In the genomic region with DNA sequence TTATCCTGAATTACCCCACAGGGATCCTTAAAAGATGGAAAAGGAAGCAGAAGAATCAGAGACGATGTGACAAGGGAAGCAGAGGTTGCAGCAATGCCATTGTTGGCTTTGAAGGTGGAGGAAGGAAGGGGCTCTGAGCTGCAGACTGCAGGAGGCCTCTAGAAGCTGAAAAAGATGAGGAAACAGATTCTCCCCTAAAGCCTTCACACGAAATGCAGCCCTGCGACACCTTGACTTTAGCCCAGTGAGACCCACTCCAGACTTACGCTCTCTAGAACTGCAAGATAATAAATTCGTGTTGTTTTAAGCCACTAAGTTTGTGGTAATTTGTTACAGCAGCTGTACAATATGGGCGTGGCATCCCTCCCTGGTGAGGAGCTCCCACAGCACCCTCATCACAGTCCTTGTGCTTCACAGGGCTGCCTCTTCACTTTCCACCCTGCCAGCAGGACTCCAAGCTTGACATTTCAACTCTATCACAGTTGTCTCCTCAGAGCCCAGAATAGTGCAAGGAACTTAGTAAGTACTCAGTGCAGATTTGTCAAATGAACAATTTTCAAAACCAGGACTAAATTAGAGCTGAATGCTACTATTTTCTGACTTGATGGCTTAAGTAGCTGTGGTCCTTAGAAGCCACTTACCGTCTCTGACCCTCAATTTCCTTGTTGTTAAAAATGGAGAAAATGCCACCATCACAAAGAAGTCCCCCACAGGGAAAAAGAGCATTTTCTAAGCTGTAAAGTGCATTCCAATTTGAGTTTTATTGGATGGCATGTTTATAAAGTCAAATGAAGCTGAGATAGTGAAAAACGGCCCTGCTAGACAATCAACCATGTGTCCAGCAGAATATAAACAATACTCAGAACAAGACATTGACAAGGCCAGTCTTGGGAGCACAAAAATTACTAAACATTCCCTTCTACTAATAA, we compare ENCODE assay signal across 13 cellular contexts. TPM values are rescaled to one million over a fixed set of nuclear protein-coding genes. Genes with fewer than 3 reads are reported as not detected.
DNase-seq lines count a peak whose midpoint lies in the region; ATAC-seq and TF ChIP-seq lines count a peak whose summit lies in the region.
"Had no signal": no experiment of that assay in that cellular context is flagged by ENCODE, and none has a peak within 500 bp of the region (broad histone marks: within the 10 kb centered on the region; RNA-seq: fewer than 3 reads in every experiment).

No MANE protein-coding gene starts in this region.

- ATAC-seq in GM19035 (IDR thresholded peaks at IDR 0.05; ENCODE audit: unreplicated experiment) (no peak), gastrocnemius medialis (no peak), Right ventricle myocardium inferior (no peak)

- peak overlapping the region; percentile 78 to 96 (median 90) for H3K27ac Mint-ChIP-seq in CD14-positive monocyte
- peak overlapping the region; percentile 73 for H3K27ac Mint-ChIP-seq in dendritic cell treated with granulocyte-macrophage colony-stimulating factor and Interleukin-4, amounts not matched to agents 40 ng/mL and 50 ng/mL, for 4 days

- in situ Hi-C loops in gastrocnemius medialis (cut with MboI; ENCODE audit: low sequenced_read_pairs in 4 of 4): no loop called here

- H3K36me3 Mint-ChIP-seq in CD14-positive monocyte: peaks cover 5 to 16% of the 10 kb centered on the region in 2 donors
- peaks cover 16% of the 10 kb centered on the region for H3K36me3 Mint-ChIP-seq in dendritic cell treated with granulocyte-macrophage colony-stimulating factor and Interleukin-4, amounts not matched to agents 40 ng/mL and 50 ng/mL, for 4 days (ENCODE audit: low read depth)

- DNase-seq in CD14-positive monocyte (ENCODE audit: low spot score) (no peak), COR-L47 (lab: John Stamatoyannopoulos, UW) (peak; percentile 50), NCI-H748 (lab: John Stamatoyannopoulos, UW; ENCODE audit: unreplicated experiment) (peak; percentile 79), gastrocnemius medialis (no peak), cardiac septum (ENCODE audit: low spot score) (no peak), Right ventricle myocardium inferior (ENCODE audit: missing footprints) (no peak)
- DNase-seq: nucleus accumbens, T-helper 9 cell, tibial artery had no signal

- no peak for TF ChIP-seq POLR2A in gastrocnemius medialis (IDR thresholded peaks at IDR 0.05)

- H3K27me3 Mint-ChIP-seq in CD14-positive monocyte (ENCODE audit: low read depth in 3 of 3): peaks cover 0 to 4% (median 4%) of the 10 kb centered on the region in 3 donors
- H3K27me3 Mint-ChIP-seq in dendritic cell treated with granulocyte-macrophage colony-stimulating factor and Interleukin-4, amounts not matched to agents 40 ng/mL and 50 ng/mL, for 4 days: peaks cover 3% of the 10 kb centered on the region

- peak overlapping the region in 1 of 2 donors; percentile 51 for H3K4me3 Mint-ChIP-seq in CD14-positive monocyte
- H3K4me3 Mint-ChIP-seq in dendritic cell treated with granulocyte-macrophage colony-stimulating factor and Interleukin-4, amounts not matched to agents 40 ng/mL and 50 ng/mL, for 4 days: no peak overlapping the region

- no peak overlapping the region for H3K27ac ChIP-seq in gastrocnemius medialis
- H3K27ac ChIP-seq: C4-2B, tibial artery had no signal

- H3K4me3 ChIP-seq in gastrocnemius medialis: no peak overlapping the region
- H3K4me3 ChIP-seq: lung, tibial artery had no signal

- intact Hi-C loops in CD14-positive monocyte (cut with micrococcal nuclease): no loop called here
- intact Hi-C loops in dendritic cell treated with granulocyte-macrophage colony-stimulating factor and Interleukin-4, amounts not matched to agents 40 ng/mL and 50 ng/mL, for 4 days (cut with micrococcal nuclease): no loop called here
- intact Hi-C loops in gastrocnemius medialis (cut with DNase I; ENCODE audit: low total_unique reads): no loop called here
- intact Hi-C loops in cardiac septum (cut with DNase I): no loop called here
- intact Hi-C loops in Right ventricle myocardium inferior (cut with DNase I): no loop called here

- peaks cover 0 to 14% of the 10 kb centered on the region in 2 donors for H3K4me1 ChIP-seq in gastrocnemius medialis
- H3K4me1 ChIP-seq: tibial artery had no signal

- no peaks in the 10 kb centered on the region for H3K9me3 ChIP-seq in gastrocnemius medialis
- H3K9me3 ChIP-seq: tibial artery had no signal

- H3K4me1 Mint-ChIP-seq in CD14-positive monocyte: peaks cover 26% of the 10 kb centered on the region
- H3K4me1 Mint-ChIP-seq in dendritic cell treated with granulocyte-macrophage colony-stimulating factor and Interleukin-4, amounts not matched to agents 40 ng/mL and 50 ng/mL, for 4 days (ENCODE audit: low read depth): peaks cover 32% of the 10 kb centered on the region

- no peaks in the 10 kb centered on the region for H3K27me3 ChIP-seq in gastrocnemius medialis
- H3K27me3 ChIP-seq: tibial artery had no signal

- peaks cover 1 to 9% (median 6%) of the 10 kb centered on the region in 7 donors for H3K9me3 Mint-ChIP-seq in CD14-positive monocyte
- H3K9me3 Mint-ChIP-seq in dendritic cell treated with granulocyte-macrophage colony-stimulating factor and Interleukin-4, amounts not matched to agents 40 ng/mL and 50 ng/mL, for 4 days: no peaks in the 10 kb centered on the region

- TF ChIP-seq CTCF in CD14-positive monocyte (IDR thresholded peaks at IDR 0.05) (no peak), gastrocnemius medialis (IDR thresholded peaks at IDR 0.05 in 4 of 5, conservative IDR thresholded peaks at IDR 0.05 in 1 of 5) (no peak)

- H3K36me3 ChIP-seq in gastrocnemius medialis: no peaks in the 10 kb centered on the region

RNA-seq across cellular contexts. Expression of gene GOLGA5, which starts 53.4 kb away (rescaled TPM):
- 10 to 100 TPM; 12.4 to 19.0 TPM for polyA plus RNA-seq in CD14-positive monocyte
- total RNA-seq in gastrocnemius medialis (10 to 100 TPM; 27.0 to 34.8 (median 33.8) TPM), cardiac septum (24.2 TPM), Right ventricle myocardium inferior (18.9 TPM)

Comparison
In these comparisons a context has a peak if more than half of its experiments do, and no peak if none do; other contexts are left out.
1. DNase-seq: peak in COR-L47 (single experiment) and NCI-H748 (single experiment); none in CD14-positive monocyte (single experiment), gastrocnemius medialis (0 of 2), cardiac septum (single experiment) and Right ventricle myocardium inferior (single experiment).